8 cellular contexts compared by ENCODE assay signal in the genomic region with DNA sequence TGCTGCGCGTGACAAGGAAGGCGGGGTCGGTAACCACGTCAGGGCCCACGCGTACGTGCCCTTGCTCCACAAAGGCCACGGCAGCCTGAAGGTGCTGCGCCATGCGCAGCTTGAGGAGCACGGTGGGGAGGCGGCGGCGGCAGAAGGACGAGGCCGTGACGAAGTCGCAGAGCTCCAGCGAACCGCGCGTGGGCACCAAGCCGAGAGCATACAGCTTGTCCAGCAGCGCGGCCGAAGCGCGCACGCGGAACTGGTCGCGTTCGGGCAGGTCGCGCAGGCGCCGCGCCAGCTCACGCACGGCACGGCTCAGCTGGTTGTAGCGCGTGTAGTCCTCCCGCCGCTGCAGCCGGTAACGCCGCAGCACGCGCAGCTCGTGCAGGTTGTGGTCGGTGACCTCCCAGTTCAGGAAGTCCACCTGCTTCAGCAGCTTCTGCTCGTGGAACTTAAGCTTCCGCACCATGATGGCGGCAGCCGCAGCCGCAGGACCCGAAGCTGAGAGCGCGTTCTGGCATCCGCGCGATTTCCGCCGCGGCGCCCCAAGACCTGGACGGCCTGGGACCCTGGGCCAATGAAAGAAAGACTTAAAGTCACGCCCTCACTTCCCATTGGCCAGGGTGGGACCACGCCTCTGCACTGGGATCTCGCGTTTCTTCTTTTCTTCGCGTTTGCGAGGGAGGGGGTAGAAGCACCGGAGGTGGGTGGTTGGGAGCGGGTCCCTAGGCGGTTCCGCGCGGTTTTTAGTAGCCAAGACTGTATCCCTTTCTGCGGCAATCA. TPM values are rescaled to one million over a fixed set of nuclear protein-coding genes. Genes with fewer than 3 reads are reported as not detected.
DNase-seq lines count a peak whose midpoint lies in the region; ATAC-seq lines count a peak whose summit lies in the region.

A gene with protein sequence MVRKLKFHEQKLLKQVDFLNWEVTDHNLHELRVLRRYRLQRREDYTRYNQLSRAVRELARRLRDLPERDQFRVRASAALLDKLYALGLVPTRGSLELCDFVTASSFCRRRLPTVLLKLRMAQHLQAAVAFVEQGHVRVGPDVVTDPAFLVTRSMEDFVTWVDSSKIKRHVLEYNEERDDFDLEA (minus strand): TSS at position 516 of the 774 bp plus-strand sequence. CDS start 56 bp downstream, at position 460.

- H3K4ac ChIP-seq in mesendoderm (ENCODE audit: low read depth, low read length) = peak within 1 kb of the TSS; percentile 73

- peak within 1 kb of the TSS; percentile 93 for H3K27ac Mint-ChIP-seq in activated CD8-positive, alpha-beta memory T cell treated with anti-CD3 and anti-CD28 coated beads, Interleukin-2, amount 10 ng/mL, durations not matched to agents 7 days and 5 days

- H3K4me1 ChIP-seq in NT2/D1 (ENCODE audit: insufficient read depth, insufficient read length) (peaks cover 6% of the 10 kb centered on the region), endocrine pancreas (ENCODE audit: control insufficient read depth, insufficient read depth, low read length) (no peaks in the 10 kb centered on the region), mesendoderm (ENCODE audit: control insufficient read depth, low read depth, low read length) (peaks cover 2% of the 10 kb centered on the region)

- peaks cover 13% of the 10 kb centered on the region for H3K79me1 ChIP-seq in mesendoderm (ENCODE audit: low read length)

- no peak within 1 kb of the TSS for H4K5ac ChIP-seq in mesendoderm (ENCODE audit: low read length)

- peak within 1 kb of the TSS; percentile 97 for H2BK5ac ChIP-seq in mesendoderm (ENCODE audit: low read length)

- H2BK120ac ChIP-seq in mesendoderm (ENCODE audit: low read depth, low read length) = no peak within 1 kb of the TSS

- H3K9ac ChIP-seq in NT2/D1 (ENCODE audit: insufficient read length, low read depth) (peak within 1 kb of the TSS; percentile 100), endocrine pancreas (ENCODE audit: control insufficient read depth, insufficient read depth, low read length) (peak within 1 kb of the TSS; percentile 79), mesendoderm (ENCODE audit: low read length) (peak within 1 kb of the TSS; percentile 99)

- H3K23ac ChIP-seq in mesendoderm (ENCODE audit: low read length) = peak within 1 kb of the TSS; percentile 69

- CTCF ChIA-PET in activated CD8-positive, alpha-beta memory T cell treated with anti-CD3 and anti-CD28 coated beads, Interleukin-2, amount 10 ng/mL, durations not matched to agents 7 days and 5 days (lab: Charles Lee) = interaction anchor here (0.6 to 5.7 kb wide), 21 partner anchors 8 to 287 kb away, joined by 3 to 68 read pairs (median 6); partner anchors contain the start of genes MAN2C1, PTPN9, SIN3A and SNUPN

- H3K79me2 ChIP-seq in mesendoderm (ENCODE audit: control insufficient read depth, insufficient read depth, low read length) = peaks cover 30% of the 10 kb centered on the region

- no peaks in the 10 kb centered on the region for H3K9me3 ChIP-seq in NT2/D1 (ENCODE audit: insufficient read depth, low read length)
- no peaks in the 10 kb centered on the region for H3K9me3 ChIP-seq in endocrine pancreas (ENCODE audit: control insufficient read depth, low read length)

- H4K8ac ChIP-seq in mesendoderm (ENCODE audit: low read depth, low read length) = no peak within 1 kb of the TSS

- H2BK15ac ChIP-seq in mesendoderm (replicated peaks; ENCODE audit: low read depth) = no peak within 1 kb of the TSS

- peak within 1 kb of the TSS; percentile 2 for H2AK5ac ChIP-seq in mesendoderm (ENCODE audit: low read length)

- H3K4me2 ChIP-seq in mesendoderm (ENCODE audit: low read length) = peak within 1 kb of the TSS; percentile 95

- H3K27me3 Mint-ChIP-seq in activated CD8-positive, alpha-beta memory T cell treated with anti-CD3 and anti-CD28 coated beads, Interleukin-2, amount 10 ng/mL, durations not matched to agents 7 days and 5 days = no peaks in the 10 kb centered on the region

- DNase-seq in COR-L47 (lab: John Stamatoyannopoulos, UW) (peak; percentile 96), HUDEP-2 (lab: John Stamatoyannopoulos, UW; ENCODE audit: unreplicated experiment in 76 of 76) (peak in 74 of 76 experiments; percentile 13 to 96 (median 90)), NT2/D1 (ENCODE audit: low read depth, low spot score) (peak; percentile 97), mesendoderm (peak; percentile 99)
- DNase-seq in activated CD8-positive, alpha-beta memory T cell treated with anti-CD3 and anti-CD28 coated beads, Interleukin-2, amount 10 ng/mL, durations not matched to agents 7 days and 5 days = peak; percentile 98
- DNase-seq in stimulated activated CD8-positive, alpha-beta memory T cell treated with anti-CD3 and anti-CD28 coated beads, Interleukin-15, amount 100 ng/mL, for 1 hour (ENCODE audit: low read depth) = peak; percentile 84

- H3K18ac ChIP-seq in mesendoderm (ENCODE audit: low read length) = no peak within 1 kb of the TSS

- H3K27me3 ChIP-seq in NT2/D1 (ENCODE audit: insufficient read depth, insufficient read length) = no peaks in the 10 kb centered on the region
- H3K27me3 ChIP-seq in endocrine pancreas (ENCODE audit: control insufficient read depth, insufficient read depth, low read length) = no peaks in the 10 kb centered on the region
- no peaks in the 10 kb centered on the region for H3K27me3 ChIP-seq in mesendoderm (ENCODE audit: insufficient read depth, low read length, poor library complexity)

- H3K4me3 Mint-ChIP-seq in activated CD8-positive, alpha-beta memory T cell treated with anti-CD3 and anti-CD28 coated beads, Interleukin-2, amount 10 ng/mL, durations not matched to agents 7 days and 5 days = peak within 1 kb of the TSS; percentile 91

- no CpG with 5 or more reads among the region's 83 CpGs for WGBS in mesendoderm (ENCODE audit: extremely low coverage, insufficient coverage, low lambda C conversion rate)

- H3K4me1 Mint-ChIP-seq in activated CD8-positive, alpha-beta memory T cell treated with anti-CD3 and anti-CD28 coated beads, Interleukin-2, amount 10 ng/mL, durations not matched to agents 7 days and 5 days = peaks cover 35% of the 10 kb centered on the region

- H3K36me3 Mint-ChIP-seq in activated CD8-positive, alpha-beta memory T cell treated with anti-CD3 and anti-CD28 coated beads, Interleukin-2, amount 10 ng/mL, durations not matched to agents 7 days and 5 days = peaks cover 16% of the 10 kb centered on the region

- peak within 1 kb of the TSS; percentile 99 for H3K4me3 ChIP-seq in NT2/D1 (ENCODE audit: insufficient read length, low read depth)
- H3K4me3 ChIP-seq in endocrine pancreas (ENCODE audit: control insufficient read depth, insufficient read depth, low read length) = peak within 1 kb of the TSS; percentile 81
- H3K4me3 ChIP-seq in mesendoderm (ENCODE audit: low read length) = peak within 1 kb of the TSS; percentile 98

- peak; percentile 94 for ATAC-seq in GM21381 (IDR thresholded peaks at IDR 0.05; ENCODE audit: unreplicated experiment)
- peak; percentile 94 for ATAC-seq in activated CD8-positive, alpha-beta memory T cell treated with anti-CD3 and anti-CD28 coated beads, Interleukin-2, amount 10 ng/mL, durations not matched to agents 7 days and 5 days

- H3K36me3 ChIP-seq in NT2/D1 (ENCODE audit: insufficient read depth, insufficient read length, low read length) (peaks cover 22% of the 10 kb centered on the region), endocrine pancreas (ENCODE audit: control insufficient read depth, insufficient read depth, low read length) (no peaks in the 10 kb centered on the region), mesendoderm (ENCODE audit: control insufficient read depth, insufficient read depth, low read length) (no peaks in the 10 kb centered on the region)

- H3K27ac ChIP-seq in mesendoderm (ENCODE audit: low read depth, low read length) = peak within 1 kb of the TSS; percentile 93

- H3K9me3 Mint-ChIP-seq in activated CD8-positive, alpha-beta memory T cell treated with anti-CD3 and anti-CD28 coated beads, Interleukin-2, amount 10 ng/mL, durations not matched to agents 7 days and 5 days (ENCODE audit: low read depth) = no peaks in the 10 kb centered on the region

- peak within 1 kb of the TSS; percentile 100 for H3K56ac ChIP-seq in mesendoderm (ENCODE audit: low read length)

RNA-seq across cellular contexts. Expression of the gene that starts here (rescaled TPM):
- total RNA-seq in activated CD8-positive, alpha-beta memory T cell treated with anti-CD3 and anti-CD28 coated beads, Interleukin-2, amount 10 ng/mL, durations not matched to agents 7 days and 5 days = 100 to 1,000 TPM in 1 of 2 experiments, 10 to 100 TPM in 1; 84.0 to 109 TPM
- 112 TPM for polyA plus RNA-seq in mesendoderm (2013, experiment 1 of 2)
- polyA plus RNA-seq in mesendoderm (2013, experiment 2 of 2) = 110 TPM

Comparison
In these comparisons a context has a peak if more than half of its experiments do, and no peak if none do; other contexts are left out.
1. Peak in every context shown above with its lines: DNase-seq, ATAC-seq, H3K4me3 ChIP-seq and H3K27ac ChIP-seq.